ENCODE assay signal across 13 cellular contexts in genomic region chr1:58577676-58578073, GRCh38. TPM values are rescaled to one million over a fixed set of nuclear protein-coding genes. Genes with fewer than 3 reads are reported as not detected.
DNase-seq lines count a peak whose midpoint lies in the region; ATAC-seq and TF ChIP-seq lines count a peak whose summit lies in the region.
"Had no signal": no experiment of that assay in that cellular context is flagged by ENCODE, and none has a peak within 500 bp of the region (broad histone marks: within the 10 kb centered on the region; RNA-seq: fewer than 3 reads in every experiment).

No MANE protein-coding gene starts in this region.

- no peaks in the 10 kb centered on the region for H3K9me3 ChIP-seq in HUES48 (ENCODE audit: control insufficient read depth, insufficient read depth, low read length)
- no peaks in the 10 kb centered on the region for H3K9me3 ChIP-seq in mucosa of rectum (ENCODE audit: control insufficient read depth in 2 of 2, low read length in 2 of 2)

- H3K36me3 ChIP-seq in HUES48 (ENCODE audit: control insufficient read depth, insufficient read depth, low read length) (no peaks in the 10 kb centered on the region), mucosa of rectum (ENCODE audit: control insufficient read depth in 2 of 2, insufficient read depth in 2 of 2, low read length in 2 of 2) (no peaks in the 10 kb centered on the region)
- H3K36me3 ChIP-seq: BLaER1 had no signal

- ATAC-seq in HG03354 (IDR thresholded peaks at IDR 0.05; ENCODE audit: poor library complexity, severe bottlenecking, unreplicated experiment) (no peak), GM21381 (IDR thresholded peaks at IDR 0.05; ENCODE audit: unreplicated experiment) (no peak), HG02763 (IDR thresholded peaks at IDR 0.05; ENCODE audit: unreplicated experiment) (no peak)

- no peak for TF ChIP-seq CTCF in 22Rv1 (IDR thresholded peaks at IDR 0.05)
- no peak for TF ChIP-seq CTCF in dorsolateral prefrontal cortex (IDR thresholded peaks at IDR 0.05 in 54 of 56, conservative IDR thresholded peaks at IDR 0.05 in 2 of 56; ENCODE audit: low read depth in 1 of 56, partially characterized antibody in 56 of 56)

- H3K27me3 ChIP-seq in HUES48 (ENCODE audit: control insufficient read depth, insufficient read depth, low read length) (peaks cover 45% of the 10 kb centered on the region), dorsolateral prefrontal cortex (peaks cover 0 to 53% (median 28%) of the 10 kb centered on the region in 45 donors), mucosa of rectum (ENCODE audit: control insufficient read depth in 2 of 2, insufficient read depth in 2 of 2, low read length in 2 of 2) (peaks cover 9 to 14% of the 10 kb centered on the region in 2 donors)
- H3K27me3 ChIP-seq: BLaER1 had no signal

- H3K27ac ChIP-seq in 22Rv1: 0 out of 2 replicates have a peak overlapping the region, but pooled peaks have one; percentile 20
- H3K27ac ChIP-seq in HUES48 (ENCODE audit: low read depth, low read length): no peak overlapping the region
- peak overlapping the region in 40 of 59 donors; percentile 1 to 89 (median 48) for H3K27ac ChIP-seq in dorsolateral prefrontal cortex
- no peak overlapping the region for H3K27ac ChIP-seq in mucosa of rectum (ENCODE audit: low read depth in 2 of 2, low read length in 2 of 2)
- H3K27ac ChIP-seq: BLaER1 had no signal

- DNase-seq in dorsolateral prefrontal cortex (no peak), NCI-H446 treated with DMSO at 0.1 percent for 48 hours (lab: John Stamatoyannopoulos, UW) (no peak)
- DNase-seq: activated CD8-positive, alpha-beta memory T cell treated with anti-CD3 and anti-CD28 coated beads, Interleukin-2, amount 50 U/mL, for 4 hours; effector memory CD4-positive, alpha-beta T cell; MM.1S; RPMI8226 had no signal

- H3K4me3 ChIP-seq in HUES48 (ENCODE audit: low read depth, low read length) (peak overlapping the region; percentile 53), dorsolateral prefrontal cortex (peak overlapping the region in 14 of 59 donors; percentile 24 to 59 (median 47)), mucosa of rectum (ENCODE audit: low read length in 2 of 2) (peak overlapping the region; percentile 53 to 54)
- H3K4me3 ChIP-seq: BLaER1 had no signal

- H3K9ac ChIP-seq in HUES48 (ENCODE audit: low read depth, low read length) (no peak overlapping the region), mucosa of rectum (ENCODE audit: low read depth in 1 of 2, low read length in 2 of 2) (no peak overlapping the region)
- H3K9ac ChIP-seq: BLaER1 had no signal

- H3K4me1 ChIP-seq in HUES48 (ENCODE audit: control insufficient read depth, insufficient read depth, low read length): peaks cover 19% of the 10 kb centered on the region
- H3K4me1 ChIP-seq in mucosa of rectum (ENCODE audit: control insufficient read depth in 2 of 2, insufficient read depth in 2 of 2, low read length in 2 of 2): peaks cover 8 to 9% of the 10 kb centered on the region in 2 donors
- H3K4me1 ChIP-seq: BLaER1 had no signal

- intact Hi-C loops in dorsolateral prefrontal cortex (cut with DNase I): no loop called here

RNA-seq across cellular contexts. Expression of gene TACSTD2, which starts 0.6 kb away (rescaled TPM):
- under 1 TPM in 46 of 120 experiments, not detected in 74; 0.18 to 0.63 (median 0.28) TPM for total RNA-seq in dorsolateral prefrontal cortex

RNA-seq across cellular contexts. Expression of gene OMA1, which starts 31.1 kb away (rescaled TPM):
- total RNA-seq in dorsolateral prefrontal cortex: 10 to 100 TPM; 12.0 to 51.9 (median 29.6) TPM

Comparison
In these comparisons a context has a peak if more than half of its experiments do, and no peak if none do; other contexts are left out.
1. H3K27ac ChIP-seq: peak in 22Rv1 (single experiment) and dorsolateral prefrontal cortex (40 of 59); none in HUES48 (single experiment) and mucosa of rectum (0 of 2).